Comparison of ENCODE assay signal across 17 cellular contexts in the genomic region with DNA sequence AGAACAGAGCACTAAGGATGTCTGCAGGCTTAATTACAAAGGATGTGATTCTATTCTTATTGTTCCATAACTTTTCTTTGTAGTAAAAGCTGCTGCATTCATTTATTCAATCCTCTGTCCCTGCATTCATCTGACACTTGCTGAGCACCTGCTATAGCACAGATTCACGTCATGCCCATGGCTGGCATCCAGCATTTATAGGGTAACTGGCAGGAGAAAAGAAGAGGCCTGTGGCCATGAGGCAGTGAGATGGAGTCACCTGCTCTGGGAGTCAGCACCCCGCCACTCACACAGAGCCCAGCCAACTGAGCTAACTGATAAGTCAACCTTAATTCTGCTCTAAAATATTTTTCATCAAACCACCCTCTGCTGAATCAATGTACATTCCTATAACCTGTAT. TPM values are rescaled to one million over a fixed set of nuclear protein-coding genes. Genes with fewer than 3 reads are reported as not detected.
A peak's percentile ranks its signal among the peaks of the same experiment; 100 is the strongest.
DNase-seq lines count a peak whose midpoint lies in the region; ATAC-seq and TF ChIP-seq lines count a peak whose summit lies in the region.
"Had no signal": no experiment of that assay in that cellular context is flagged by ENCODE, and none has a peak within 500 bp of the region (broad histone marks: within the 10 kb centered on the region; RNA-seq: fewer than 3 reads in every experiment).

No MANE protein-coding gene starts in this region.

- H3K14ac ChIP-seq in trophoblast cell (ENCODE audit: low read length): peak overlapping the region; percentile 38

- no peak overlapping the region for H3K23ac ChIP-seq in trophoblast cell (ENCODE audit: low read length)

- H2BK5ac ChIP-seq in trophoblast cell (ENCODE audit: low read depth, low read length, poor library complexity): peak overlapping the region; percentile 55

- no peak overlapping the region for H3K18ac ChIP-seq in trophoblast cell (ENCODE audit: low read length)

- H3K4me1 ChIP-seq in Caco-2: peaks cover 26% of the 10 kb centered on the region
- peaks cover 12 to 15% of the 10 kb centered on the region in 2 experiments for H3K4me1 ChIP-seq in trophoblast cell (ENCODE audit: control insufficient read depth in 1 of 2, insufficient read depth in 2 of 2, low read length in 2 of 2)

- peak overlapping the region; percentile 48 for H2BK120ac ChIP-seq in trophoblast cell (ENCODE audit: insufficient read depth, low read length, poor library complexity)

- H3K27me3 Mint-ChIP-seq in Caco-2 (ENCODE audit: insufficient read depth, unreplicated experiment): no peaks in the 10 kb centered on the region
- H3K27me3 Mint-ChIP-seq: activated CD8-positive, alpha-beta memory T cell treated with anti-CD3 and anti-CD28 coated beads, Interleukin-2, amount 10 ng/mL, durations not matched to agents 7 days and 5 days had no signal

- H3K4me1 Mint-ChIP-seq in Caco-2 (ENCODE audit: low read depth, unreplicated experiment): peaks cover 31% of the 10 kb centered on the region

- POLR2A ChIA-PET in Caco-2 (lab: Charles Lee): interaction anchor here (0.6 to 1.5 kb wide), 5 partner anchors 18 to 235 kb away, joined by 3 to 6 read pairs (median 3); partner anchors contain the start of gene RMDN2

- H3K27me3 ChIP-seq in Caco-2 (replicated peaks; ENCODE audit: control insufficient read depth, insufficient read depth, low read length) (no peaks in the 10 kb centered on the region), trophoblast cell (ENCODE audit: insufficient read depth, low read length) (no peaks in the 10 kb centered on the region)

- peak overlapping the region; percentile 17 for H2AK5ac ChIP-seq in trophoblast cell (ENCODE audit: low read length)

- no peak overlapping the region for H3K4me3 ChIP-seq in Caco-2 (ENCODE audit: low read depth, low read length)
- no peak overlapping the region for H3K4me3 ChIP-seq in trophoblast cell (ENCODE audit: low read depth, low read length)
- H3K4me3 ChIP-seq: lung had no signal

- H3K79me2 ChIP-seq in trophoblast cell (ENCODE audit: control insufficient read depth, insufficient read depth, low read length, poor library complexity): no peaks in the 10 kb centered on the region

- peak overlapping the region; percentile 16 for H4K91ac ChIP-seq in trophoblast cell (ENCODE audit: low read depth, low read length)

- no TSS peak for BruUV-seq in Caco-2 (replicated peaks; lab: Mats Ljungman, UMichigan)

- no peak overlapping the region for H3K4me2 ChIP-seq in trophoblast cell (ENCODE audit: low read length)

- CTCF ChIA-PET in Caco-2 (lab: Charles Lee): interaction anchor here (0.8 kb wide), 1 partner anchor 17 kb away, joined by 6 read pairs; no protein-coding TSS in a partner anchor

- H3K27ac Mint-ChIP-seq in Caco-2 (ENCODE audit: unreplicated experiment): peak overlapping the region; percentile 42
- H3K27ac Mint-ChIP-seq: activated CD8-positive, alpha-beta memory T cell treated with anti-CD3 and anti-CD28 coated beads, Interleukin-2, amount 10 ng/mL, durations not matched to agents 7 days and 5 days; activated naive CD4-positive, alpha-beta T cell treated with anti-CD3 and anti-CD28 coated beads, Interleukin-2, amount 50 U/mL, for 72 hours had no signal

- H4K12ac ChIP-seq in trophoblast cell (ENCODE audit: low read depth, low read length): no peak overlapping the region

- ATAC-seq in Right ventricle myocardium superior (ENCODE audit: poor library complexity) (peak; percentile 56), HG03159 (IDR thresholded peaks at IDR 0.05; ENCODE audit: unreplicated experiment) (no peak)
- ATAC-seq: activated CD8-positive, alpha-beta memory T cell treated with anti-CD3 and anti-CD28 coated beads, Interleukin-2, amount 10 ng/mL, durations not matched to agents 7 days and 5 days; activated naive CD4-positive, alpha-beta T cell treated with anti-CD3 and anti-CD28 coated beads, Interleukin-2, amount 50 U/mL, for 72 hours had no signal

- no peaks in the 10 kb centered on the region for H3K36me3 ChIP-seq in Caco-2 (ENCODE audit: control insufficient read depth, insufficient read depth, low read length)
- no peaks in the 10 kb centered on the region for H3K36me3 ChIP-seq in trophoblast cell (ENCODE audit: control insufficient read depth in 1 of 2, insufficient read depth in 2 of 2, low read length in 2 of 2)

- TF ChIP-seq CTCF in Caco-2 (IDR thresholded peaks at IDR 0.05; ENCODE audit: insufficient read depth in 1 of 2, low read depth in 1 of 2, low read length in 1 of 2, severe bottlenecking in 1 of 2, unreplicated experiment in 1 of 2): no peak

- H3K79me1 ChIP-seq in trophoblast cell (ENCODE audit: low read length): peaks cover 16% of the 10 kb centered on the region

- H2AFZ ChIP-seq in trophoblast cell (ENCODE audit: insufficient read depth, low read length, poor library complexity): no peak overlapping the region

- peak overlapping the region; percentile 74 for H3K27ac ChIP-seq in trophoblast cell (ENCODE audit: low read depth, low read length)
- H3K27ac ChIP-seq: VCaP had no signal

- H3K36me3 Mint-ChIP-seq in Caco-2 (ENCODE audit: insufficient read depth, unreplicated experiment): no peaks in the 10 kb centered on the region

- WGBS in trophoblast cell (ENCODE audit: extremely low coverage, insufficient coverage, insufficient read length): no CpG with 5 or more reads among the region's 2 CpGs

- no peak overlapping the region for H3K9ac ChIP-seq in trophoblast cell (ENCODE audit: low read length)

- peak overlapping the region; percentile 36 for H3K4me3 Mint-ChIP-seq in Caco-2 (ENCODE audit: unreplicated experiment)
- H3K4me3 Mint-ChIP-seq: activated CD8-positive, alpha-beta memory T cell treated with anti-CD3 and anti-CD28 coated beads, Interleukin-2, amount 10 ng/mL, durations not matched to agents 7 days and 5 days had no signal

- H4K8ac ChIP-seq in trophoblast cell (ENCODE audit: low read depth, low read length): no peak overlapping the region

- H2BK12ac ChIP-seq in trophoblast cell (ENCODE audit: low read length): peak overlapping the region; percentile 41

- DNase-seq in Caco-2 (no peak), SHP77 (lab: John Stamatoyannopoulos, UW) (peak; percentile 82 to 91), Right ventricle myocardium superior (peak; percentile 42), trophoblast cell (no peak), HUDEP-2 (lab: John Stamatoyannopoulos, UW; ENCODE audit: unreplicated experiment in 76 of 76) (no peak), HT-29 (ENCODE audit: low spot score) (no peak), NCI-H1436 (lab: John Stamatoyannopoulos, UW) (no peak)
- DNase-seq: activated CD8-positive, alpha-beta memory T cell treated with anti-CD3 and anti-CD28 coated beads, Interleukin-2, amount 10 ng/mL, durations not matched to agents 7 days and 5 days; hypothalamus; KBM-7; NCI-H1694; NK-92 treated with Interleukin-12 subunit alpha and Interleukin-12 subunit beta, amount 100 ng/mL, for 24 hours; stimulated activated CD8-positive, alpha-beta memory T cell treated with anti-CD3 and anti-CD28 coated beads, Interleukin-4, amount 100 ng/mL, for 48 hours had no signal

- H3K9me3 ChIP-seq in Caco-2 (no peaks in the 10 kb centered on the region), trophoblast cell (ENCODE audit: insufficient read depth, low read depth, low read length) (no peaks in the 10 kb centered on the region)

- H3K4ac ChIP-seq in trophoblast cell (ENCODE audit: low read depth, low read length): no peak overlapping the region

- intact Hi-C loops in Caco-2 (cut with micrococcal nuclease; ENCODE audit: unreplicated experiment): loop anchor here (1.0 to 5.0 kb wide), 3 partner anchors 17 to 113 kb away; no protein-coding TSS in a partner anchor
- intact Hi-C loops in Right ventricle myocardium superior (cut with DNase I): no loop called here

- no peaks in the 10 kb centered on the region for H3K9me3 Mint-ChIP-seq in Caco-2 (ENCODE audit: unreplicated experiment)

RNA-seq across cellular contexts. Expression of gene CDC42EP3, which starts 18.3 kb away (rescaled TPM):
- total RNA-seq in Caco-2 (2022) (87.5 and 95.8 TPM in 2 replicates), Right ventricle myocardium superior (75.3 TPM)
- 60.8 TPM in 2 replicates for polyA plus RNA-seq in trophoblast cell (2013)
- total RNA-seq in HT-29 (2014; rRNA removed; shearing (Covaris generic)): 6.6 and 13.6 TPM in 2 replicates

Comparison
In these comparisons a context has a peak if more than half of its experiments do, and no peak if none do; other contexts are left out.
1. DNase-seq: peak in SHP77 (2 of 2) and Right ventricle myocardium superior (single experiment); none in Caco-2 (0 of 2), trophoblast cell (0 of 2), HUDEP-2 (0 of 76), HT-29 (single experiment) and NCI-H1436 (single experiment).